In genomic region chr19:52444506-52444905, GRCh38 we compare ENCODE assay signal across 29 cellular contexts. TPM values are rescaled to one million over a fixed set of nuclear protein-coding genes. Genes with fewer than 3 reads are reported as not detected.
"Had no signal": no experiment of that assay in that cellular context is flagged by ENCODE, and none has a peak within 500 bp of the region (broad histone marks: within the 10 kb centered on the region; RNA-seq: fewer than 3 reads in every experiment).

No MANE protein-coding gene starts in this region.

- ATAC-seq: foreskin keratinocyte; gastroesophageal sphincter; heart left ventricle; left colon; left lobe of liver; lower lobe of right lung; mucosa of descending colon; naive thymus-derived CD8-positive, alpha-beta T cell had no signal

- H3K27ac ChIP-seq: coronary artery, dorsolateral prefrontal cortex, esophagus muscularis mucosa, foreskin keratinocyte, gastroesophageal sphincter, heart left ventricle, hepatocyte, left ventricle myocardium inferior, lower lobe of right lung had no signal

- H3K4me3 ChIP-seq: coronary artery, dorsolateral prefrontal cortex, esophagus muscularis mucosa, gastroesophageal sphincter, heart left ventricle, hepatocyte, left ventricle myocardium inferior, lower lobe of right lung, mucosa of descending colon had no signal

- DNase-seq: dermis blood vessel endothelial cell; dorsolateral prefrontal cortex; effector CD4-positive, alpha-beta T cell; effector memory CD4-positive, alpha-beta T cell; foreskin keratinocyte; heart left ventricle; hypothalamus; immature natural killer cell; islet precursor cell; kidney; kidney glomerular epithelial cell; left colon; left ventricle myocardium inferior; lower lobe of right lung; mesenchymal stem cell; mucosa of descending colon; naive B cell; naive thymus-derived CD8-positive, alpha-beta T cell had no signal

- H3K36me3 ChIP-seq: esophagus muscularis mucosa, gastroesophageal sphincter, heart left ventricle, left ventricle myocardium inferior, lower lobe of right lung had no signal

- H3K27me3 ChIP-seq: dorsolateral prefrontal cortex, esophagus muscularis mucosa, foreskin keratinocyte, gastroesophageal sphincter, heart left ventricle, hepatocyte had no signal

RNA-seq across cellular contexts. Expression of gene ZNF578, which starts 8.8 kb away (rescaled TPM):
- total RNA-seq: left lobe of liver had no signal

RNA-seq across cellular contexts. Expression of gene ZNF534, which starts 15.6 kb away (rescaled TPM):
- total RNA-seq: dermis blood vessel endothelial cell; endothelial cell of umbilical vein; epithelial cell of proximal tubule; fibroblast of villous mesenchyme; kidney; left colon; left lobe of liver; lung microvascular endothelial cell; mesenteric fat pad; mesothelial cell of epicardium; mucosa of descending colon; naive thymus-derived CD8-positive, alpha-beta T cell had no signal
